In genomic region chr6:82268301-82268846, GRCh38 we compare ENCODE assay signal across 2 cellular contexts.
A peak's percentile ranks its signal among the peaks of the same experiment; 100 is the strongest.
TF ChIP-seq lines count a peak whose summit lies in the region.

No MANE protein-coding gene starts in this region.

TF ChIP-seq in HEK293, 187 proteins besides CTCF, POLR2A, EP300 and RAD21 (continued from another document):
- TF ChIP-seq ZNF416 (tag by site-specific recombination; IDR thresholded peaks at IDR 0.05) (no peak), ZBTB8A (tag by site-specific recombination; IDR thresholded peaks at IDR 0.05) (peak; percentile 20; the same call in 1 of the 2 replicates), ZNF433 (tag by site-specific recombination; IDR thresholded peaks at IDR 0.05; ENCODE audit: low read depth) (no peak), ZSCAN23 (tag by site-specific recombination; IDR thresholded peaks at IDR 0.05) (no peak), ZBTB26 (tag by site-specific recombination; optimal IDR thresholded peaks at IDR 0.05) (no peak), KLF1 (tag by site-specific recombination; IDR thresholded peaks at IDR 0.05) (no peak), ZNF664 (tag by site-specific recombination; IDR thresholded peaks at IDR 0.05) (peak; percentile 96), ZNF530 (tag by site-specific recombination; IDR thresholded peaks at IDR 0.05; ENCODE audit: low read depth) (no peak), ZNF561 (tag by site-specific recombination; IDR thresholded peaks at IDR 0.05; ENCODE audit: borderline replicate concordance) (0 out of 2 replicates have a peak, but pooled peaks have one; percentile 55), ZNF629 (tag by site-specific recombination; IDR thresholded peaks at IDR 0.05) (no peak), ZNF335 (tag by site-specific recombination; conservative IDR thresholded peaks at IDR 0.05) (no peak)
- TF ChIP-seq, protein P1, sequence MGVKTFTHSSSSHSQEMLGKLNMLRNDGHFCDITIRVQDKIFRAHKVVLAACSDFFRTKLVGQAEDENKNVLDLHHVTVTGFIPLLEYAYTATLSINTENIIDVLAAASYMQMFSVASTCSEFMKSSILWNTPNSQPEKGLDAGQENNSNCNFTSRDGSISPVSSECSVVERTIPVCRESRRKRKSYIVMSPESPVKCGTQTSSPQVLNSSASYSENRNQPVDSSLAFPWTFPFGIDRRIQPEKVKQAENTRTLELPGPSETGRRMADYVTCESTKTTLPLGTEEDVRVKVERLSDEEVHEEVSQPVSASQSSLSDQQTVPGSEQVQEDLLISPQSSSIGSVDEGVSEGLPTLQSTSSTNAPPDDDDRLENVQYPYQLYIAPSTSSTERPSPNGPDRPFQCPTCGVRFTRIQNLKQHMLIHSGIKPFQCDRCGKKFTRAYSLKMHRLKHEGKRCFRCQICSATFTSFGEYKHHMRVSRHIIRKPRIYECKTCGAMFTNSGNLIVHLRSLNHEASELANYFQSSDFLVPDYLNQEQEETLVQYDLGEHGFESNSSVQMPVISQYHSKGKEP (tag by site-specific recombination; IDR thresholded peaks at IDR 0.05): peak; percentile 65

TF ChIP-seq in SK-N-SH treated with all-trans-retinoic acid at 6 μM for 48 hours, 23 proteins besides CTCF, POLR2A, EP300 and RAD21 (continued from another document):
- TF ChIP-seq PATZ1 (CRISPR knock-in tag; IDR thresholded peaks at IDR 0.05; ENCODE audit: borderline replicate concordance): peak; percentile 93
- TF ChIP-seq, protein P2, sequence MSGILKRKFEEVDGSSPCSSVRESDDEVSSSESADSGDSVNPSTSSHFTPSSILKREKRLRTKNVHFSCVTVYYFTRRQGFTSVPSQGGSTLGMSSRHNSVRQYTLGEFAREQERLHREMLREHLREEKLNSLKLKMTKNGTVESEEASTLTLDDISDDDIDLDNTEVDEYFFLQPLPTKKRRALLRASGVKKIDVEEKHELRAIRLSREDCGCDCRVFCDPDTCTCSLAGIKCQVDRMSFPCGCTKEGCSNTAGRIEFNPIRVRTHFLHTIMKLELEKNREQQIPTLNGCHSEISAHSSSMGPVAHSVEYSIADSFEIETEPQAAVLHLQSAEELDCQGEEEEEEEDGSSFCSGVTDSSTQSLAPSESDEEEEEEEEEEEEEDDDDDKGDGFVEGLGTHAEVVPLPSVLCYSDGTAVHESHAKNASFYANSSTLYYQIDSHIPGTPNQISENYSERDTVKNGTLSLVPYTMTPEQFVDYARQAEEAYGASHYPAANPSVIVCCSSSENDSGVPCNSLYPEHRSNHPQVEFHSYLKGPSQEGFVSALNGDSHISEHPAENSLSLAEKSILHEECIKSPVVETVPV (CRISPR knock-in tag; IDR thresholded peaks at IDR 0.05): peak; percentile 90; the same call in 1 of the 2 replicates
